Comparison of ENCODE assay signal across 33 cellular contexts in genomic region chr11:5362017-5362625, GRCh38. TPM values are rescaled to one million over a fixed set of nuclear protein-coding genes. Genes with fewer than 3 reads are reported as not detected.
"Had no signal": no experiment of that assay in that cellular context is flagged by ENCODE, and none has a peak within 500 bp of the region (broad histone marks: within the 10 kb centered on the region; RNA-seq: fewer than 3 reads in every experiment).

No MANE protein-coding gene starts in this region.

- H3K27me3 ChIP-seq: colonic mucosa, dorsolateral prefrontal cortex, sigmoid colon, stomach, suprapubic skin, tibial nerve, uterus had no signal

- H3K9me3 ChIP-seq: colonic mucosa, sigmoid colon, stomach, suprapubic skin, tibial nerve, uterus had no signal

- H3K4me3 ChIP-seq: colonic mucosa, dorsolateral prefrontal cortex, lung, sigmoid colon, smooth muscle cell, stomach, suprapubic skin, tibial nerve, uterus had no signal

- H3K36me3 ChIP-seq: colonic mucosa, sigmoid colon, stomach, suprapubic skin, tibial nerve, uterus had no signal

- DNase-seq: activated CD4-positive, alpha-beta memory T cell treated with anti-CD3 and anti-CD28 coated beads, Interleukin-2, amount 10 ng/mL, durations not matched to agents 7 days and 5 days; activated CD4-positive, alpha-beta T cell treated with anti-CD3 and anti-CD28 coated beads, Interleukin-2, amount 10 ng/mL, durations not matched to agents 24 days and 14 days; activated gamma-delta T cell; activated naive CD4-positive, alpha-beta T cell treated with anti-CD3 and anti-CD28 coated beads, Interleukin-2, amount 50 U/mL, for 16 hours; activated naive CD8-positive, alpha-beta T cell treated with anti-CD3 and anti-CD28 coated beads, Interleukin-2, amount 50 U/mL, for 24 hours; anterior cingulate cortex; central memory CD4-positive, alpha-beta T cell; colonic mucosa; dorsolateral prefrontal cortex; effector memory CD8-positive, alpha-beta T cell; foreskin melanocyte; immature natural killer cell; midbrain; natural killer cell; retina; sigmoid colon; stimulated activated CD4-positive, alpha-beta T cell treated with anti-CD3 and anti-CD28 coated beads, Interleukin-15, amount 100 ng/mL, for 24 hours; stomach; T-helper 2 cell; uterus had no signal

- H3K27ac ChIP-seq: colonic mucosa, dorsolateral prefrontal cortex, epithelial cell of prostate, sigmoid colon, stomach, suprapubic skin, tibial nerve, uterus, VCaP had no signal

- ATAC-seq: activated CD4-positive, CD25-positive, alpha-beta regulatory T cell treated with anti-CD3 and anti-CD28 coated beads, Interleukin-2, amount 50 U/mL, for 24 hours; activated naive CD8-positive, alpha-beta T cell treated with anti-CD3 and anti-CD28 coated beads, Interleukin-2, amount 50 U/mL, for 24 hours; effector memory CD8-positive, alpha-beta T cell; left lobe of liver; natural killer cell; stimulated activated memory B cell treated with anti-CD40 and anti-IgM and Interleukin-4, amounts not matched to agents 10 μg/mL and 1 μg/mL and 100 μg/mL, for 72 hours had no signal

- H3K4me1 ChIP-seq: colonic mucosa, stomach, suprapubic skin, tibial nerve, uterus had no signal

- H3K4me2 ChIP-seq: smooth muscle cell had no signal

RNA-seq across cellular contexts. Expression of gene OR51B6, which starts 10.8 kb away (rescaled TPM):
- total RNA-seq: activated CD4-positive, alpha-beta memory T cell treated with anti-CD3 and anti-CD28 coated beads, Interleukin-2, amount 10 ng/mL, durations not matched to agents 7 days and 5 days; activated CD4-positive, alpha-beta T cell treated with anti-CD3 and anti-CD28 coated beads, Interleukin-2, amount 10 ng/mL, durations not matched to agents 24 days and 14 days; colonic mucosa; fibroblast of lung; kidney epithelial cell; left lobe of liver; lung; natural killer cell; osteocyte; progenitor cell of endocrine pancreas; sigmoid colon; smooth muscle cell; stomach; suprapubic skin; tibial nerve; uterus had no signal
- polyA plus RNA-seq: fibroblast of lung, immature natural killer cell, lung, sigmoid colon, smooth muscle cell, stomach had no signal

RNA-seq across cellular contexts. Expression of gene OR51B5, which starts 18.8 kb away (rescaled TPM):
- total RNA-seq: activated CD4-positive, alpha-beta memory T cell treated with anti-CD3 and anti-CD28 coated beads, Interleukin-2, amount 10 ng/mL, durations not matched to agents 7 days and 5 days; activated CD4-positive, alpha-beta T cell treated with anti-CD3 and anti-CD28 coated beads, Interleukin-2, amount 10 ng/mL, durations not matched to agents 24 days and 14 days; colonic mucosa; kidney epithelial cell; natural killer cell; osteocyte; suprapubic skin had no signal
- polyA plus RNA-seq: immature natural killer cell, sigmoid colon, smooth muscle cell, stomach had no signal

RNA-seq across cellular contexts. Expression of gene OR51M1, which starts 21.5 kb away (rescaled TPM):
- total RNA-seq: activated CD4-positive, alpha-beta memory T cell treated with anti-CD3 and anti-CD28 coated beads, Interleukin-2, amount 10 ng/mL, durations not matched to agents 7 days and 5 days; activated CD4-positive, alpha-beta T cell treated with anti-CD3 and anti-CD28 coated beads, Interleukin-2, amount 10 ng/mL, durations not matched to agents 24 days and 14 days; colonic mucosa; fibroblast of lung; kidney epithelial cell; left lobe of liver; lung; natural killer cell; osteocyte; progenitor cell of endocrine pancreas; sigmoid colon; smooth muscle cell; stomach; suprapubic skin; tibial nerve; uterus had no signal
- polyA plus RNA-seq: fibroblast of lung, immature natural killer cell, lung, smooth muscle cell, stomach had no signal

RNA-seq across cellular contexts. Expression of gene OR51B2, which starts 38.0 kb away (rescaled TPM):
- total RNA-seq: activated CD4-positive, alpha-beta memory T cell treated with anti-CD3 and anti-CD28 coated beads, Interleukin-2, amount 10 ng/mL, durations not matched to agents 7 days and 5 days; activated CD4-positive, alpha-beta T cell treated with anti-CD3 and anti-CD28 coated beads, Interleukin-2, amount 10 ng/mL, durations not matched to agents 24 days and 14 days; colonic mucosa; fibroblast of lung; kidney epithelial cell; left lobe of liver; natural killer cell; osteocyte; progenitor cell of endocrine pancreas; smooth muscle cell; suprapubic skin had no signal
- polyA plus RNA-seq: fibroblast of lung, immature natural killer cell, lung, sigmoid colon, smooth muscle cell, stomach had no signal

RNA-seq across cellular contexts. Expression of gene OR51Q1, which starts 59.8 kb away (rescaled TPM):
- total RNA-seq: activated CD4-positive, alpha-beta memory T cell treated with anti-CD3 and anti-CD28 coated beads, Interleukin-2, amount 10 ng/mL, durations not matched to agents 7 days and 5 days; activated CD4-positive, alpha-beta T cell treated with anti-CD3 and anti-CD28 coated beads, Interleukin-2, amount 10 ng/mL, durations not matched to agents 24 days and 14 days; colonic mucosa; fibroblast of lung; kidney epithelial cell; left lobe of liver; lung; natural killer cell; osteocyte; progenitor cell of endocrine pancreas; sigmoid colon; smooth muscle cell; stomach; suprapubic skin; tibial nerve; uterus had no signal
- polyA plus RNA-seq: fibroblast of lung, immature natural killer cell, lung, sigmoid colon, smooth muscle cell, stomach had no signal
